Comparison of ENCODE assay signal across 10 cellular contexts in genomic region chr2:148509703-148510036, GRCh38.
A peak's percentile ranks its signal among the peaks of the same experiment; 100 is the strongest.
DNase-seq lines count a peak whose midpoint lies in the region; ATAC-seq and TF ChIP-seq lines count a peak whose summit lies in the region.
"Had no signal": no experiment of that assay in that cellular context is flagged by ENCODE, and none has a peak within 500 bp of the region (broad histone marks: within the 10 kb centered on the region; RNA-seq: fewer than 3 reads in every experiment).

No MANE protein-coding gene starts in this region.

- no peak for DNase-seq in heart left ventricle
- no peak for DNase-seq in left ventricle myocardium superior
- no peak for DNase-seq in fibroblast of pulmonary artery (ENCODE audit: low read depth)
- DNase-seq in upper lobe of left lung = no peak
- no peak for DNase-seq in NCI-H1092 (lab: John Stamatoyannopoulos, UW)
- no peak for DNase-seq in NCI-H524 (lab: John Stamatoyannopoulos, UW)

- H3K9me2 ChIP-seq in SU-DHL-6 (replicated peaks; ENCODE audit: insufficient read depth, low read length) = no peaks in the 10 kb centered on the region

- TF ChIP-seq POLR2A in heart left ventricle (IDR thresholded peaks at IDR 0.05) (no peak), upper lobe of left lung (IDR thresholded peaks at IDR 0.05) (no peak)

- peak overlapping the region in 8 of 12 donors; percentile 18 to 49 (median 38) for H3K4me3 ChIP-seq in heart left ventricle
- no peak overlapping the region for H3K4me3 ChIP-seq in SU-DHL-6 (ENCODE audit: insufficient read depth, low read length, poor library complexity, severe bottlenecking)
- peak overlapping the region; percentile 11 for H3K4me3 ChIP-seq in fibroblast of pulmonary artery (replicated peaks; ENCODE audit: low read depth, low read length)
- H3K4me3 ChIP-seq in upper lobe of left lung = peak overlapping the region in 3 of 4 donors; percentile 27 to 45 (median 41)
- H3K4me3 ChIP-seq: BLaER1 had no signal

- intact Hi-C loops in heart left ventricle (cut with DNase I) = loop anchor here (1.0 to 10.0 kb wide), 9 partner anchors 515 to 573 kb away; no protein-coding TSS in a partner anchor
- intact Hi-C loops in left ventricle myocardium superior (cut with micrococcal nuclease) = loop anchor here (10.0 kb wide), 1 partner anchor 575 kb away; no protein-coding TSS in a partner anchor

- H2AFZ ChIP-seq in SU-DHL-6 (ENCODE audit: low read depth, low read length, severe bottlenecking) = peak overlapping the region; percentile 93

- peak overlapping the region in 6 of 12 donors; percentile 11 to 46 (median 28) for H3K27ac ChIP-seq in heart left ventricle
- H3K27ac ChIP-seq in SU-DHL-6 (ENCODE audit: low read depth, low read length) = no peak overlapping the region
- no peak overlapping the region for H3K27ac ChIP-seq in upper lobe of left lung
- H3K27ac ChIP-seq: BLaER1, gastroesophageal sphincter had no signal

- H3K9me3 ChIP-seq in heart left ventricle = no peaks in the 10 kb centered on the region
- H3K9me3 ChIP-seq in SU-DHL-6 (ENCODE audit: insufficient read depth, low read length) = no peaks in the 10 kb centered on the region
- H3K9me3 ChIP-seq in upper lobe of left lung = no peaks in the 10 kb centered on the region
- H3K9me3 ChIP-seq: BLaER1, gastroesophageal sphincter had no signal

- peak overlapping the region; percentile 52 for H3K4me2 ChIP-seq in SU-DHL-6 (ENCODE audit: low read depth, low read length, poor library complexity, severe bottlenecking)

- H4K20me1 ChIP-seq in SU-DHL-6 (ENCODE audit: low read depth, low read length) = no peaks in the 10 kb centered on the region
- H4K20me1 ChIP-seq: BLaER1 had no signal

- H3K36me3 ChIP-seq in heart left ventricle = peaks cover 0 to 15% (median 0%) of the 10 kb centered on the region in 9 donors
- no peaks in the 10 kb centered on the region for H3K36me3 ChIP-seq in SU-DHL-6 (ENCODE audit: low read length)
- no peaks in the 10 kb centered on the region for H3K36me3 ChIP-seq in upper lobe of left lung
- H3K36me3 ChIP-seq: BLaER1 had no signal

- no peak for TF ChIP-seq EP300 in upper lobe of left lung (IDR thresholded peaks at IDR 0.05)

- no peaks in the 10 kb centered on the region for H3K79me2 ChIP-seq in SU-DHL-6 (ENCODE audit: insufficient read depth, low read length)

- WGBS in heart left ventricle, 4 donors = 4 to 15% (median 6%) methylated on average over 7 of the region's 7 CpGs
- WGBS in upper lobe of left lung, 2 donors = 14 to 15% methylated on average over 7 of the region's 7 CpGs

- no peaks in the 10 kb centered on the region for H3K27me3 ChIP-seq in heart left ventricle
- H3K27me3 ChIP-seq in SU-DHL-6 (ENCODE audit: low read length) = no peaks in the 10 kb centered on the region
- no peaks in the 10 kb centered on the region for H3K27me3 ChIP-seq in upper lobe of left lung
- H3K27me3 ChIP-seq: BLaER1, gastroesophageal sphincter had no signal

- H3K4me1 ChIP-seq in heart left ventricle = peaks cover 0 to 17% (median 7%) of the 10 kb centered on the region in 12 donors
- peaks cover 0 to 13% (median 3%) of the 10 kb centered on the region in 4 donors for H3K4me1 ChIP-seq in upper lobe of left lung
- H3K4me1 ChIP-seq: BLaER1, gastroesophageal sphincter had no signal

- TF ChIP-seq CTCF in heart left ventricle (IDR thresholded peaks at IDR 0.05) (no peak), SU-DHL-6 (IDR thresholded peaks at IDR 0.05; ENCODE audit: insufficient read depth, low read length, poor library complexity, severe bottlenecking) (no peak), fibroblast of pulmonary artery (IDR thresholded peaks at IDR 0.05; ENCODE audit: low read length, missing control alignments) (no peak), upper lobe of left lung (IDR thresholded peaks at IDR 0.05) (no peak)

- H3F3A ChIP-seq in SU-DHL-6 (ENCODE audit: insufficient read depth) = no peaks in the 10 kb centered on the region

- no peak overlapping the region for H3K9ac ChIP-seq in SU-DHL-6 (ENCODE audit: low read length)
- H3K9ac ChIP-seq: BLaER1 had no signal

- ATAC-seq in heart left ventricle (no peak), left ventricle myocardium superior (no peak), upper lobe of left lung (ENCODE audit: low FRiP score in 2 of 2) (no peak), HG03095 (IDR thresholded peaks at IDR 0.05; ENCODE audit: unreplicated experiment) (no peak)
